1 cellular context compared by ENCODE assay signal in the genomic region with DNA sequence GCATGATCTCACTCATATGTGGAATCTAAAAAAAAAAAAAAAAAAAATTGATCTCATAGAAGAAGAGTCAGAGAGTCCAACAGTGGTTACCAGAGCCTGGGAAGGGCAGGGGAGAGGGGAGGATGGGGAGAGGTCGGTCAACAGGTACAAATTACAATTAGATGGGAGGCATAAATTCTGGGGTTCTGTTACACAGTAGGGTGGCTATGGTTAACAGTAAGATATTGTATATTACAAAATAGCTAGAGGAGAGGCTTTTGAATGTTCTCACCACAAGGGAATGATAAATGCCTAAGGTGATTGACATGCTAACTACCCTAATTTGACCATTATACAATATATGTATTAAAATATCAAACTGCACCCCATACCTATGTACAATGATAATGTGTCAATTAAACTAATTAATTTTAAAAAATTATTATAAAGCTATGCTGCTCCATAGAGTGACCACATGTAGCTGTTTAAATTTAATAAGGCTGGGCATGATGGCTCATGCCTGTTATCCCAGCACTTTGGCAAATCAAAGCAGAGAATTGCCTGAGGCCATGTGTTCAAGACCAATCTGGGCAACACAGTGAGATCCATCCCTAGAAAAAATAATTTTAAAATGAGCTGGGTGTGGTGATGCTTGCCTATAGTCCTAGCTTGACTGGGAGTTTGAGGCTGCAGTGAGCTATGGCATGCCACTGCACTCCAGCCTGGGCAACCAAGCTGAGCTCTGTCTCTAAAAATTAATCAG.
TF ChIP-seq lines count a peak whose summit lies in the region.

No MANE protein-coding gene starts in this region.

TF ChIP-seq in HepG2, 621 proteins besides CTCF, POLR2A, EP300 and RAD21 (continues in another document):
- TF ChIP-seq ZNF121 (CRISPR knock-in tag; IDR thresholded peaks at IDR 0.05) (peak; percentile 56; the same call in 1 of the 2 replicates), ZNF350 (CRISPR knock-in tag; IDR thresholded peaks at IDR 0.05; ENCODE audit: borderline replicate concordance, low read depth) (no peak), ZNF607 (CRISPR knock-in tag; IDR thresholded peaks at IDR 0.05; ENCODE audit: borderline replicate concordance) (no peak), SUZ12 (IDR thresholded peaks at IDR 0.05; ENCODE audit: low read depth, low read length) (no peak), ZNF180 (CRISPR knock-in tag; IDR thresholded peaks at IDR 0.05; ENCODE audit: borderline replicate concordance, low read depth) (no peak), ZNF225 (CRISPR knock-in tag; IDR thresholded peaks at IDR 0.05) (no peak), FOXC1 (CRISPR knock-in tag; IDR thresholded peaks at IDR 0.05; ENCODE audit: borderline replicate concordance) (no peak), RFXANK (CRISPR knock-in tag; IDR thresholded peaks at IDR 0.05) (no peak), SATB2 (CRISPR knock-in tag; IDR thresholded peaks at IDR 0.05) (no peak), ELF4 (CRISPR knock-in tag; IDR thresholded peaks at IDR 0.05; ENCODE audit: borderline replicate concordance) (no peak), TGIF2 (CRISPR knock-in tag; IDR thresholded peaks at IDR 0.05) (no peak), ZNF3 (CRISPR knock-in tag; IDR thresholded peaks at IDR 0.05) (no peak), XRCC5 (optimal IDR thresholded peaks at IDR 0.05; ENCODE audit: low read length) (no peak), ZNF224 (CRISPR knock-in tag; IDR thresholded peaks at IDR 0.05) (no peak), CAMTA2 (CRISPR knock-in tag; IDR thresholded peaks at IDR 0.05; ENCODE audit: borderline replicate concordance) (no peak), IKZF4 (CRISPR knock-in tag; IDR thresholded peaks at IDR 0.05; ENCODE audit: borderline replicate concordance, low read depth, not compliant biosample characterization) (no peak), IKZF1 (IDR thresholded peaks at IDR 0.05) (no peak), HNF4G (IDR thresholded peaks at IDR 0.05; ENCODE audit: borderline replicate concordance, low read depth, low read length) (no peak), HNF4G (CRISPR knock-in tag; IDR thresholded peaks at IDR 0.05; ENCODE audit: borderline replicate concordance, low read depth) (no peak), PRMT3 (CRISPR knock-in tag; IDR thresholded peaks at IDR 0.05; ENCODE audit: borderline replicate concordance, low read depth) (no peak), ZNF772 (CRISPR knock-in tag; IDR thresholded peaks at IDR 0.05) (no peak), ZNF562 (CRISPR knock-in tag; IDR thresholded peaks at IDR 0.05; ENCODE audit: borderline replicate concordance) (no peak), MAFG (CRISPR knock-in tag; IDR thresholded peaks at IDR 0.05) (no peak), PAWR (CRISPR knock-in tag; IDR thresholded peaks at IDR 0.05; ENCODE audit: borderline replicate concordance) (no peak), RXRA (CRISPR knock-in tag; IDR thresholded peaks at IDR 0.05) (no peak), MXD4 (CRISPR knock-in tag; IDR thresholded peaks at IDR 0.05) (0 out of 2 replicates have a peak, but pooled peaks have one; percentile 0), RFX3 (CRISPR knock-in tag; IDR thresholded peaks at IDR 0.05) (no peak), FIP1L1 (IDR thresholded peaks at IDR 0.05; ENCODE audit: borderline replicate concordance, insufficient read depth, low read depth, low read length) (no peak), KDM1A (CRISPR knock-in tag; IDR thresholded peaks at IDR 0.05) (no peak), SP140L (CRISPR knock-in tag; IDR thresholded peaks at IDR 0.05; ENCODE audit: borderline replicate concordance) (no peak), DNMT3B (CRISPR knock-in tag; conservative IDR thresholded peaks at IDR 0.05) (no peak), PPARG (CRISPR knock-in tag; conservative IDR thresholded peaks at IDR 0.05) (no peak), ZNF816 (CRISPR knock-in tag; IDR thresholded peaks at IDR 0.05; ENCODE audit: borderline replicate concordance) (peak; percentile 31; the same call in 1 of the 2 replicates)
- TF ChIP-seq, protein P1, sequence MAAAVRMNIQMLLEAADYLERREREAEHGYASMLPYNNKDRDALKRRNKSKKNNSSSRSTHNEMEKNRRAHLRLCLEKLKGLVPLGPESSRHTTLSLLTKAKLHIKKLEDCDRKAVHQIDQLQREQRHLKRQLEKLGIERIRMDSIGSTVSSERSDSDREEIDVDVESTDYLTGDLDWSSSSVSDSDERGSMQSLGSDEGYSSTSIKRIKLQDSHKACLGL (CRISPR knock-in tag; IDR thresholded peaks at IDR 0.05), result no peak
- TF ChIP-seq, protein P2, sequence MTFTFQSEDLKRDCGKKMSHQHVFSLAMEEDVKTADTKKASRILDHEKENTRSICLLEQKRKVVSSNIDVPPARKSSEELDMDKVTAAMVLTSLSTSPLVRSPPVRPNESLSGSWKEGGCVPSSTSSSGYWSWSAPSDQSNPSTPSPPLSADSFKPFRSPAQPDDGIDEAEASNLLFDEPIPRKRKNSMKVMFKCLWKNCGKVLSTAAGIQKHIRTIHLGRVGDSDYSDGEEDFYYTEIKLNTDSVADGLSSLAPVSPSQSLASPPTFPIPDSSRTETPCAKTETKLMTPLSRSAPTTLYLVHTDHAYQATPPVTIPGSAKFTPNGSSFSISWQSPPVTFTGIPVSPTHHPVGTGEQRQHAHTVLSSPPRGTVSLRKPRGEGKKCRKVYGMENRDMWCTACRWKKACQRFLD (CRISPR knock-in tag; IDR thresholded peaks at IDR 0.05; ENCODE audit: borderline replicate concordance), result no peak
- TF ChIP-seq, protein P3, sequence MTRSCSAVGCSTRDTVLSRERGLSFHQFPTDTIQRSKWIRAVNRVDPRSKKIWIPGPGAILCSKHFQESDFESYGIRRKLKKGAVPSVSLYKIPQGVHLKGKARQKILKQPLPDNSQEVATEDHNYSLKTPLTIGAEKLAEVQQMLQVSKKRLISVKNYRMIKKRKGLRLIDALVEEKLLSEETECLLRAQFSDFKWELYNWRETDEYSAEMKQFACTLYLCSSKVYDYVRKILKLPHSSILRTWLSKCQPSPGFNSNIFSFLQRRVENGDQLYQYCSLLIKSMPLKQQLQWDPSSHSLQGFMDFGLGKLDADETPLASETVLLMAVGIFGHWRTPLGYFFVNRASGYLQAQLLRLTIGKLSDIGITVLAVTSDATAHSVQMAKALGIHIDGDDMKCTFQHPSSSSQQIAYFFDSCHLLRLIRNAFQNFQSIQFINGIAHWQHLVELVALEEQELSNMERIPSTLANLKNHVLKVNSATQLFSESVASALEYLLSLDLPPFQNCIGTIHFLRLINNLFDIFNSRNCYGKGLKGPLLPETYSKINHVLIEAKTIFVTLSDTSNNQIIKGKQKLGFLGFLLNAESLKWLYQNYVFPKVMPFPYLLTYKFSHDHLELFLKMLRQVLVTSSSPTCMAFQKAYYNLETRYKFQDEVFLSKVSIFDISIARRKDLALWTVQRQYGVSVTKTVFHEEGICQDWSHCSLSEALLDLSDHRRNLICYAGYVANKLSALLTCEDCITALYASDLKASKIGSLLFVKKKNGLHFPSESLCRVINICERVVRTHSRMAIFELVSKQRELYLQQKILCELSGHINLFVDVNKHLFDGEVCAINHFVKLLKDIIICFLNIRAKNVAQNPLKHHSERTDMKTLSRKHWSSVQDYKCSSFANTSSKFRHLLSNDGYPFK (CRISPR knock-in tag; IDR thresholded peaks at IDR 0.05; ENCODE audit: borderline replicate concordance), result no peak
- TF ChIP-seq, protein P4, sequence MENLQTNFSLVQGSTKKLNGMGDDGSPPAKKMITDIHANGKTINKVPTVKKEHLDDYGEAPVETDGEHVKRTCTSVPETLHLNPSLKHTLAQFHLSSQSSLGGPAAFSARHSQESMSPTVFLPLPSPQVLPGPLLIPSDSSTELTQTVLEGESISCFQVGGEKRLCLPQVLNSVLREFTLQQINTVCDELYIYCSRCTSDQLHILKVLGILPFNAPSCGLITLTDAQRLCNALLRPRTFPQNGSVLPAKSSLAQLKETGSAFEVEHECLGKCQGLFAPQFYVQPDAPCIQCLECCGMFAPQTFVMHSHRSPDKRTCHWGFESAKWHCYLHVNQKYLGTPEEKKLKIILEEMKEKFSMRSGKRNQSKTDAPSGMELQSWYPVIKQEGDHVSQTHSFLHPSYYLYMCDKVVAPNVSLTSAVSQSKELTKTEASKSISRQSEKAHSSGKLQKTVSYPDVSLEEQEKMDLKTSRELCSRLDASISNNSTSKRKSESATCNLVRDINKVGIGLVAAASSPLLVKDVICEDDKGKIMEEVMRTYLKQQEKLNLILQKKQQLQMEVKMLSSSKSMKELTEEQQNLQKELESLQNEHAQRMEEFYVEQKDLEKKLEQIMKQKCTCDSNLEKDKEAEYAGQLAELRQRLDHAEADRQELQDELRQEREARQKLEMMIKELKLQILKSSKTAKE (CRISPR knock-in tag; IDR thresholded peaks at IDR 0.05; ENCODE audit: borderline replicate concordance), result no peak
- TF ChIP-seq, protein P5, sequence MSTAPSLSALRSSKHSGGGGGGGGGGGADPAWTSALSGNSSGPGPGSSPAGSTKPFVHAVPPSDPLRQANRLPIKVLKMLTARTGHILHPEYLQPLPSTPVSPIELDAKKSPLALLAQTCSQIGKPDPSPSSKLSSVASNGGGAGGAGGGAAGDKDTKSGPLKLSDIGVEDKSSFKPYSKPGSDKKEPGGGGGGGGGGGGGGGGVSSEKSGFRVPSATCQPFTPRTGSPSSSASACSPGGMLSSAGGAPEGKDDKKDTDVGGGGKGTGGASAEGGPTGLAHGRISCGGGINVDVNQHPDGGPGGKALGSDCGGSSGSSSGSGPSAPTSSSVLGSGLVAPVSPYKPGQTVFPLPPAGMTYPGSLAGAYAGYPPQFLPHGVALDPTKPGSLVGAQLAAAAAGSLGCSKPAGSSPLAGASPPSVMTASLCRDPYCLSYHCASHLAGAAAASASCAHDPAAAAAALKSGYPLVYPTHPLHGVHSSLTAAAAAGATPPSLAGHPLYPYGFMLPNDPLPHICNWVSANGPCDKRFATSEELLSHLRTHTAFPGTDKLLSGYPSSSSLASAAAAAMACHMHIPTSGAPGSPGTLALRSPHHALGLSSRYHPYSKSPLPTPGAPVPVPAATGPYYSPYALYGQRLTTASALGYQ (CRISPR knock-in tag; IDR thresholded peaks at IDR 0.05), result no peak
- TF ChIP-seq, protein P6, sequence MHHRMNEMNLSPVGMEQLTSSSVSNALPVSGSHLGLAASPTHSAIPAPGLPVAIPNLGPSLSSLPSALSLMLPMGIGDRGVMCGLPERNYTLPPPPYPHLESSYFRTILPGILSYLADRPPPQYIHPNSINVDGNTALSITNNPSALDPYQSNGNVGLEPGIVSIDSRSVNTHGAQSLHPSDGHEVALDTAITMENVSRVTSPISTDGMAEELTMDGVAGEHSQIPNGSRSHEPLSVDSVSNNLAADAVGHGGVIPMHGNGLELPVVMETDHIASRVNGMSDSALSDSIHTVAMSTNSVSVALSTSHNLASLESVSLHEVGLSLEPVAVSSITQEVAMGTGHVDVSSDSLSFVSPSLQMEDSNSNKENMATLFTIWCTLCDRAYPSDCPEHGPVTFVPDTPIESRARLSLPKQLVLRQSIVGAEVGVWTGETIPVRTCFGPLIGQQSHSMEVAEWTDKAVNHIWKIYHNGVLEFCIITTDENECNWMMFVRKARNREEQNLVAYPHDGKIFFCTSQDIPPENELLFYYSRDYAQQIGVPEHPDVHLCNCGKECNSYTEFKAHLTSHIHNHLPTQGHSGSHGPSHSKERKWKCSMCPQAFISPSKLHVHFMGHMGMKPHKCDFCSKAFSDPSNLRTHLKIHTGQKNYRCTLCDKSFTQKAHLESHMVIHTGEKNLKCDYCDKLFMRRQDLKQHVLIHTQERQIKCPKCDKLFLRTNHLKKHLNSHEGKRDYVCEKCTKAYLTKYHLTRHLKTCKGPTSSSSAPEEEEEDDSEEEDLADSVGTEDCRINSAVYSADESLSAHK (CRISPR knock-in tag; IDR thresholded peaks at IDR 0.05; ENCODE audit: borderline replicate concordance), result no peak
- TF ChIP-seq, protein P7, sequence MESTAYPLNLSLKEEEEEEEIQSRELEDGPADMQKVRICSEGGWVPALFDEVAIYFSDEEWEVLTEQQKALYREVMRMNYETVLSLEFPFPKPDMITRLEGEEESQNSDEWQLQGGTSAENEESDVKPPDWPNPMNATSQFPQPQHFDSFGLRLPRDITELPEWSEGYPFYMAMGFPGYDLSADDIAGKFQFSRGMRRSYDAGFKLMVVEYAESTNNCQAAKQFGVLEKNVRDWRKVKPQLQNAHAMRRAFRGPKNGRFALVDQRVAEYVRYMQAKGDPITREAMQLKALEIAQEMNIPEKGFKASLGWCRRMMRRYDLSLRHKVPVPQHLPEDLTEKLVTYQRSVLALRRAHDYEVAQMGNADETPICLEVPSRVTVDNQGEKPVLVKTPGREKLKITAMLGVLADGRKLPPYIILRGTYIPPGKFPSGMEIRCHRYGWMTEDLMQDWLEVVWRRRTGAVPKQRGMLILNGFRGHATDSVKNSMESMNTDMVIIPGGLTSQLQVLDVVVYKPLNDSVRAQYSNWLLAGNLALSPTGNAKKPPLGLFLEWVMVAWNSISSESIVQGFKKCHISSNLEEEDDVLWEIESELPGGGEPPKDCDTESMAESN (CRISPR knock-in tag; conservative IDR thresholded peaks at IDR 0.05), result no peak
- TF ChIP-seq, protein P8, sequence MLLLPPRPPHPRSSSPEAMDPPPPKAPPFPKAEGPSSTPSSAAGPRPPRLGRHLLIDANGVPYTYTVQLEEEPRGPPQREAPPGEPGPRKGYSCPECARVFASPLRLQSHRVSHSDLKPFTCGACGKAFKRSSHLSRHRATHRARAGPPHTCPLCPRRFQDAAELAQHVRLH (CRISPR knock-in tag; IDR thresholded peaks at IDR 0.05; ENCODE audit: borderline replicate concordance, low read depth), result no peak
- TF ChIP-seq, protein P9, sequence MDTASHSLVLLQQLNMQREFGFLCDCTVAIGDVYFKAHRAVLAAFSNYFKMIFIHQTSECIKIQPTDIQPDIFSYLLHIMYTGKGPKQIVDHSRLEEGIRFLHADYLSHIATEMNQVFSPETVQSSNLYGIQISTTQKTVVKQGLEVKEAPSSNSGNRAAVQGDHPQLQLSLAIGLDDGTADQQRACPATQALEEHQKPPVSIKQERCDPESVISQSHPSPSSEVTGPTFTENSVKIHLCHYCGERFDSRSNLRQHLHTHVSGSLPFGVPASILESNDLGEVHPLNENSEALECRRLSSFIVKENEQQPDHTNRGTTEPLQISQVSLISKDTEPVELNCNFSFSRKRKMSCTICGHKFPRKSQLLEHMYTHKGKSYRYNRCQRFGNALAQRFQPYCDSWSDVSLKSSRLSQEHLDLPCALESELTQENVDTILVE (CRISPR knock-in tag; IDR thresholded peaks at IDR 0.05), result no peak
- TF ChIP-seq, protein P10, sequence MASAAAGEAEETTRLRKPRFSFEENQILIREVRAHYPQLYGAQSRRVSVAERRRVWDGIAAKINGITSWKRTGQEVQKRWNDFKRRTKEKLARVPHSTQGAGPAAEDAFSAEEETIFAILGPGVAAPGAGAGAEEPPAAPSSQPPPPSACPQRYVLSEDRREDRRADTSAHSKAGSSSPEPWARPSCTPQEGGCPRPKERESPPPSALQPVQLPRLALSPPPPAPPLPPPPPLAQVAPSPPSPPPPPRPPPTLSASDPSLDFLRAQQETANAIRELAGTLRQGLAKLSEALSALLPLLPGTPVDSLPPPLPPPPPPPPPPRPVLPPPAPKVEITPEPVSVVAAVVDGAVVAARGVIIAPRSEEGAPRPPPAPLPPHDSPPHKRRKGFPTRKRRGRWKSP (CRISPR knock-in tag; IDR thresholded peaks at IDR 0.05), result 0 out of 2 replicates have a peak, but pooled peaks have one; percentile 14
